8 cellular contexts compared by ENCODE assay signal in genomic region chrX:54808605-54809483, GRCh38. TPM values are rescaled to one million over a fixed set of nuclear protein-coding genes. Genes with fewer than 3 reads are reported as not detected.
DNase-seq lines count a peak whose midpoint lies in the region; ATAC-seq, FAIRE-seq and TF ChIP-seq lines count a peak whose summit lies in the region.

No MANE protein-coding gene starts in this region.

- no peaks in the 10 kb centered on the region for H3K9me3 ChIP-seq in kidney (ENCODE audit: control insufficient read depth in 1 of 2, low read length in 2 of 2)

- no peak for FAIRE-seq in kidney (lab: Jason Lieb, UNC)

- TF ChIP-seq CTCF in AG09319 (IDR thresholded peaks at IDR 0.05; ENCODE audit: low read depth, low read length) (no peak), choroid plexus epithelial cell (conservative IDR thresholded peaks at IDR 0.05; ENCODE audit: low read depth, low read length) (no peak), kidney (IDR thresholded peaks at IDR 0.05; ENCODE audit: borderline replicate concordance, extremely low read depth, insufficient read depth) (no peak)

- peaks cover 0 to 10% of the 10 kb centered on the region in 2 donors for H3K4me1 ChIP-seq in kidney (ENCODE audit: control insufficient read depth in 1 of 2, insufficient read depth in 1 of 2, low read depth in 1 of 2, low read length in 2 of 2)

- ATAC-seq in GM19043 (IDR thresholded peaks at IDR 0.05; ENCODE audit: low read depth, unreplicated experiment) (peak; percentile 85), HG03432 (IDR thresholded peaks at IDR 0.05; ENCODE audit: unreplicated experiment) (peak; percentile 87)

- H3K4me3 ChIP-seq in choroid plexus epithelial cell (ENCODE audit: low read depth, low read length) (peak overlapping the region; percentile 75), kidney (ENCODE audit: low read length in 2 of 2) (peak overlapping the region; percentile 81 to 87)

- peak overlapping the region; percentile 93 to 94 for H3K27ac ChIP-seq in kidney (ENCODE audit: low read depth in 2 of 2, low read length in 2 of 2)

- DNase-seq in AG09319 (ENCODE audit: extremely low read depth, low read depth) (peak; percentile 93), NCI-H460 (ENCODE audit: extremely low read depth, low read depth) (peak; percentile 96), choroid plexus epithelial cell (ENCODE audit: low read depth) (peak; percentile 98), kidney (peak; percentile 97)
- DNase-seq in activated CD4-positive, alpha-beta T cell treated with anti-CD3 and anti-CD28 coated beads for 24 hours (ENCODE audit: low read depth in 2 of 2), result peak; percentile 74 to 79
- peak; percentile 67 to 73 for DNase-seq in stimulated activated CD4-positive, alpha-beta T cell treated with anti-CD3 and anti-CD28 coated beads, Interleukin-15, amount 100 ng/mL, for 1 hour (ENCODE audit: low read depth in 1 of 2, low spot score in 1 of 2)

- intact Hi-C loops in kidney (cut with DNase I), result no loop called here

- peak overlapping the region in 1 of 2 donors; percentile 62 for H3K9ac ChIP-seq in kidney (ENCODE audit: low read length in 2 of 2)

- peaks cover 25 to 29% of the 10 kb centered on the region in 2 donors for H3K36me3 ChIP-seq in kidney (ENCODE audit: control insufficient read depth in 1 of 2, insufficient read depth in 2 of 2, low read length in 2 of 2)

RNA-seq across cellular contexts. Expression of gene MAGED2, which starts 1.3 kb away (rescaled TPM):
- total RNA-seq in NCI-H460 (2014; rRNA removed; shearing (Covaris generic)), result 48.9 and 60.3 TPM in 2 replicates
- polyA plus RNA-seq in NCI-H460 (2014; cell fraction: nucleus; rRNA removed), result 121 and 216 TPM in 2 replicates
- 185 TPM for total RNA-seq in kidney
- polyA plus RNA-seq in kidney (ENCODE audit: insufficient read depth, low read depth, low replicate concordance), result 285 TPM

RNA-seq across cellular contexts. Expression of gene ITIH6, which starts 10.8 kb away (rescaled TPM):
- 0.02 and 0.03 TPM in 2 replicates for total RNA-seq in NCI-H460 (2014; rRNA removed; shearing (Covaris generic))
- polyA plus RNA-seq in NCI-H460 (2014; cell fraction: nucleus; rRNA removed), result not detected in 2 replicates
- not detected for total RNA-seq in kidney
- polyA plus RNA-seq in kidney (ENCODE audit: insufficient read depth, low read depth, low replicate concordance), result not detected

Comparison
In these comparisons a context has a peak if more than half of its experiments do, and no peak if none do; other contexts are left out.
1. Peak in every context shown above with its lines: DNase-seq, ATAC-seq, H3K4me3 ChIP-seq and H3K27ac ChIP-seq.